In genomic region chr4:94325835-94326234, GRCh38 we compare ENCODE assay signal across 1 cellular context.
A peak's percentile ranks its signal among the peaks of the same experiment; 100 is the strongest.
TF ChIP-seq lines count a peak whose summit lies in the region.

No MANE protein-coding gene starts in this region.

TF ChIP-seq in K562, 482 proteins besides CTCF, POLR2A, EP300 and RAD21 (continued from another document and continues in another):
- TF ChIP-seq BCLAF1 (IDR thresholded peaks at IDR 0.05; ENCODE audit: borderline replicate concordance in 1 of 2, control insufficient read depth in 1 of 2, low read depth in 2 of 2, low read length in 1 of 2): no peak
- no peak for TF ChIP-seq ZNF518B (CRISPR knock-in tag; IDR thresholded peaks at IDR 0.05)
- no peak for TF ChIP-seq U2AF1 (optimal IDR thresholded peaks at IDR 0.05; ENCODE audit: low read depth, low read length)
- no peak for TF ChIP-seq IRF2 (CRISPR knock-in tag; IDR thresholded peaks at IDR 0.05)
- no peak for TF ChIP-seq POLR3A (IDR thresholded peaks at IDR 0.05; ENCODE audit: borderline replicate concordance, extremely low read depth, insufficient read depth, insufficient read length)
- TF ChIP-seq C11orf30 (IDR thresholded peaks at IDR 0.05; ENCODE audit: low read depth): peak; percentile 36; the same call in 1 of the 2 replicates
- no peak for TF ChIP-seq MCM3 (IDR thresholded peaks at IDR 0.05)
- TF ChIP-seq PREB (CRISPR knock-in tag; IDR thresholded peaks at IDR 0.05): no peak
- no peak for TF ChIP-seq HNRNPUL1 (IDR thresholded peaks at IDR 0.05; ENCODE audit: low read length)
- TF ChIP-seq STAT6 (CRISPR knock-in tag; IDR thresholded peaks at IDR 0.05): no peak
- TF ChIP-seq XRCC4 (IDR thresholded peaks at IDR 0.05; ENCODE audit: extremely low read depth, insufficient read depth, insufficient read length): no peak
- TF ChIP-seq ZNF511 (CRISPR knock-in tag; IDR thresholded peaks at IDR 0.05): no peak
- 0 out of 2 replicates have a peak, but pooled peaks have one; percentile 28 for TF ChIP-seq MEF2D (tag; conservative IDR thresholded peaks at IDR 0.05; ENCODE audit: low read depth)
- no peak for TF ChIP-seq ERF (CRISPR knock-in tag; IDR thresholded peaks at IDR 0.05)
- no peak for TF ChIP-seq ATF2 (CRISPR knock-in tag; IDR thresholded peaks at IDR 0.05)
- TF ChIP-seq YBX1 (IDR thresholded peaks at IDR 0.05): no peak
- TF ChIP-seq HDAC6 (IDR thresholded peaks at IDR 0.05; ENCODE audit: low read depth, low read length): no peak
- no peak for TF ChIP-seq LEF1 (IDR thresholded peaks at IDR 0.05)
- TF ChIP-seq NFE2 (IDR thresholded peaks at IDR 0.05; ENCODE audit: low read depth): peak; percentile 87
- TF ChIP-seq ZFP30 (CRISPR knock-in tag; IDR thresholded peaks at IDR 0.05; ENCODE audit: borderline replicate concordance): no peak
- no peak for TF ChIP-seq DIDO1 (tag; IDR thresholded peaks at IDR 0.05; ENCODE audit: low read depth)
- TF ChIP-seq ID3 (CRISPR knock-in tag; IDR thresholded peaks at IDR 0.05): no peak
- TF ChIP-seq ID3 (tag; IDR thresholded peaks at IDR 0.05): no peak
- no peak for TF ChIP-seq ZEB2 (IDR thresholded peaks at IDR 0.05)
- no peak for TF ChIP-seq SPI1 (IDR thresholded peaks at IDR 0.05; ENCODE audit: borderline replicate concordance, low read depth, low read length)
- TF ChIP-seq ATF1 (CRISPR knock-in tag; IDR thresholded peaks at IDR 0.05): no peak
- TF ChIP-seq ATF1 (tag; IDR thresholded peaks at IDR 0.05): no peak
- no peak for TF ChIP-seq CGGBP1 (CRISPR knock-in tag; IDR thresholded peaks at IDR 0.05)
- peak; percentile 93 for TF ChIP-seq MEF2A (IDR thresholded peaks at IDR 0.05; ENCODE audit: control insufficient read depth, low read depth, low read length)
- peak; percentile 10 for TF ChIP-seq MEIS2 (IDR thresholded peaks at IDR 0.05; ENCODE audit: partially characterized antibody)
- no peak for TF ChIP-seq TBP (optimal IDR thresholded peaks at IDR 0.05; ENCODE audit: low read depth, low read length)
- no peak for TF ChIP-seq CBFB (CRISPR knock-in tag; IDR thresholded peaks at IDR 0.05)
- no peak for TF ChIP-seq BHLHE40 (IDR thresholded peaks at IDR 0.05; ENCODE audit: low read length)
- TF ChIP-seq ZNF384 (IDR thresholded peaks at IDR 0.05; ENCODE audit: low read depth, low read length): peak; percentile 83
- TF ChIP-seq RFX7 (CRISPR knock-in tag; IDR thresholded peaks at IDR 0.05): no peak
- TF ChIP-seq ZBTB49 (CRISPR knock-in tag; IDR thresholded peaks at IDR 0.05; ENCODE audit: borderline replicate concordance): no peak
- no peak for TF ChIP-seq TCF3 (CRISPR knock-in tag; IDR thresholded peaks at IDR 0.05)
- TF ChIP-seq PCBP2 (IDR thresholded peaks at IDR 0.05; ENCODE audit: low read depth, low read length, poor library complexity, severe bottlenecking): no peak
- no peak for TF ChIP-seq CSDE1 (IDR thresholded peaks at IDR 0.05)
- TF ChIP-seq TEAD4 (IDR thresholded peaks at IDR 0.05; ENCODE audit: low read length): 0 out of 2 replicates have a peak, but pooled peaks have one; percentile 24
- no peak for TF ChIP-seq TEAD4 (CRISPR knock-in tag; IDR thresholded peaks at IDR 0.05; ENCODE audit: borderline replicate concordance)
- no peak for TF ChIP-seq HDAC1 (IDR thresholded peaks at IDR 0.05)
- no peak for TF ChIP-seq ZNF253 (CRISPR knock-in tag; conservative IDR thresholded peaks at IDR 0.05)
- peak; percentile 79 for TF ChIP-seq ZNF316 (IDR thresholded peaks at IDR 0.05)
- TF ChIP-seq TSHZ1 (CRISPR knock-in tag; IDR thresholded peaks at IDR 0.05): no peak
- TF ChIP-seq KAT2B (IDR thresholded peaks at IDR 0.05; ENCODE audit: low read depth, low read length): no peak
- TF ChIP-seq NCOR1 (IDR thresholded peaks at IDR 0.05): no peak
- peak; percentile 84 to 89 for TF ChIP-seq TRIM24 (IDR thresholded peaks at IDR 0.05)
